In genomic region chr7:129950191-129950940, GRCh38 we compare ENCODE assay signal across 8 cellular contexts. TPM values are rescaled to one million over a fixed set of nuclear protein-coding genes. Genes with fewer than 3 reads are reported as not detected.
DNase-seq lines count a peak whose midpoint lies in the region; ATAC-seq and TF ChIP-seq lines count a peak whose summit lies in the region.

No MANE protein-coding gene starts in this region.

- no peaks in the 10 kb centered on the region for H3K27me3 ChIP-seq in gastrocnemius medialis

- H3K4me1 ChIP-seq in gastrocnemius medialis: peaks cover 38 to 42% of the 10 kb centered on the region in 2 donors

- intact Hi-C loops in gastrocnemius medialis (cut with DNase I; ENCODE audit: low total_unique reads): loop anchor here (5.0 kb wide), 1 partner anchor 208 kb away; no protein-coding TSS in a partner anchor

- in situ Hi-C loops in gastrocnemius medialis (cut with MboI; ENCODE audit: low sequenced_read_pairs in 4 of 4): no loop called here

- peak overlapping the region; percentile 92 to 99 (median 99) for H3K27ac ChIP-seq in gastrocnemius medialis

- POLR2A ChIA-PET in HEK293T (lab: Yijun Ruan, JAX): no interaction called here

- CTCF ChIA-PET in HEK293T (lab: Yijun Ruan, JAX): no interaction called here

- TF ChIP-seq CTCF in fibroblast of the aortic adventitia (IDR thresholded peaks at IDR 0.05; ENCODE audit: insufficient read depth, low read length): no peak
- TF ChIP-seq CTCF in gastrocnemius medialis (IDR thresholded peaks at IDR 0.05 in 4 of 5, conservative IDR thresholded peaks at IDR 0.05 in 1 of 5): no peak

- H3K9me3 ChIP-seq in gastrocnemius medialis: no peaks in the 10 kb centered on the region

- peak in 1 of 2 donors; percentile 25 for TF ChIP-seq POLR2A in gastrocnemius medialis (IDR thresholded peaks at IDR 0.05)

- H3K4me3 ChIP-seq in fibroblast of the aortic adventitia (ENCODE audit: low read depth, low read length) (peak overlapping the region; percentile 85), gastrocnemius medialis (peak overlapping the region; percentile 81 to 97 (median 86))

- DNase-seq in Ammon's horn (ENCODE audit: low spot score) (peak; percentile 20), NCI-H69 (lab: John Stamatoyannopoulos, UW) (peak; percentile 59), fibroblast of the aortic adventitia (ENCODE audit: low read depth) (peak; percentile 38), gastrocnemius medialis (no peak), HEK293T (ENCODE audit: extremely low spot score) (no peak), HK-2 (ENCODE audit: unreplicated experiment) (no peak)

- H3K36me3 ChIP-seq in gastrocnemius medialis: no peaks in the 10 kb centered on the region

- ATAC-seq in GM18873 (IDR thresholded peaks at IDR 0.05; ENCODE audit: low FRiP score, unreplicated experiment) (peak; percentile 30), gastrocnemius medialis (no peak), HG02642 (IDR thresholded peaks at IDR 0.05; ENCODE audit: poor library complexity, unreplicated experiment) (no peak)

TF ChIP-seq in HEK293T, 16 proteins besides CTCF, POLR2A, EP300 and RAD21:
- TF ChIP-seq CTBP1 (IDR thresholded peaks at IDR 0.05; ENCODE audit: borderline replicate concordance) (no peak), PKNOX1 (IDR thresholded peaks at IDR 0.05) (no peak), FOXK2 (IDR thresholded peaks at IDR 0.05) (no peak), SP1 (IDR thresholded peaks at IDR 0.05) (no peak), FOXA1 (IDR thresholded peaks at IDR 0.05) (no peak), NFRKB (IDR thresholded peaks at IDR 0.05) (no peak), LEF1 (IDR thresholded peaks at IDR 0.05; ENCODE audit: borderline replicate concordance) (no peak), ELF4 (IDR thresholded peaks at IDR 0.05) (no peak), ARNT (IDR thresholded peaks at IDR 0.05) (no peak), SUZ12 (IDR thresholded peaks at IDR 0.05) (no peak), L3MBTL2 (conservative IDR thresholded peaks at IDR 0.05) (no peak), BHLHE40 (IDR thresholded peaks at IDR 0.05; ENCODE audit: borderline replicate concordance) (no peak), TARDBP (IDR thresholded peaks at IDR 0.05) (no peak), FOXM1 (IDR thresholded peaks at IDR 0.05; ENCODE audit: borderline replicate concordance) (no peak)

RNA-seq across cellular contexts. Expression of gene UBE2H, which starts 2.4 kb away (rescaled TPM):
- total RNA-seq in fibroblast of the aortic adventitia (ENCODE audit: low replicate concordance) (59.5 and 71.6 TPM in 2 replicates), gastrocnemius medialis (100 to 1,000 TPM in 2 of 4 donors, 10 to 100 TPM in 2; 82.7 to 162 (median 103) TPM)

Comparison
In these comparisons a context has a peak if more than half of its experiments do, and no peak if none do; other contexts are left out.
1. DNase-seq: peak in Ammon's horn (single experiment), NCI-H69 (single experiment) and fibroblast of the aortic adventitia (single experiment); none in gastrocnemius medialis (0 of 2), HEK293T (single experiment) and HK-2 (single experiment).